Comparison of ENCODE assay signal across 8 cellular contexts in the genomic region with DNA sequence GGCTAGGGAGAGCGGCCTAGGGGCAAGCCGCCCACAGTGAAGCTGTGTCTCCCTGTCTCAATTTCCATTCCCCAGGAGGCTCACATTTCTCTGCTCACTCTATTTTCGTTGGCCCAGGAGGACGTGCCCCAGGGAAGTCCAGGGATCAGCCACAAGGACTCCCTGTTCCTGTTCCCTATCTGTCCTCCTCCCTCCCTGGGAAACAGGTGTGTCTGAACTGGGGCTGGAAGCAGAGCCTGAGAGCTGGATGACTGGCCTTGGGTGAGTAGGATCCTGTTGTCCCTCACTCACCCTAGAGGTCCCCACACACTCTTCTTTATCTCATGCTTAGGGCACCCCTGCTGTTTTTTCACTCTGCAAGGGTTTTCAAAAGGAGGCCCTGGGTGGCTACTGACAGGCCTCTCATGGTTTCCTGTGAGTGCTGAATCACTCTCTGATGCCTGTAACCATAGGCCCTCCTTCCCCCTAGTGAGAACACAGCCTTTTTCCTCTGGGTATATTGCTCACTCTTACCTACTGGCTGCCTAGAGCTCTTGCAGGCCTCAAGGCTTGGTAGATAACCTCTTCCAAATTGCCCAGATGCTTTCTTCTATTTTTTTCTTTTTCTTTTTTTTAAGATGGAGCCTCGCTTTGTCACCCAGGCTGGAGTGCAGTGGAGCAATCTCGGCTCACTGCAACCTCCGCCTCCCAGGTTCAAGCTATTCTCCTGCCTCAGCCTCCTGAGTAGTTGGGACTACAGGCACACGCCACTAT. TPM values are rescaled to one million over a fixed set of nuclear protein-coding genes. Genes with fewer than 3 reads are reported as not detected.
DNase-seq lines count a peak whose midpoint lies in the region; ATAC-seq and TF ChIP-seq lines count a peak whose summit lies in the region.

No MANE protein-coding gene starts in this region.

- peak in 2 of 3 donors; percentile 58 to 66 for DNase-seq in stimulated activated CD4-positive, alpha-beta T cell treated with anti-CD3 and anti-CD28 coated beads, Interleukin-12 subunit alpha, Interleukin-12 subunit beta, amount 100 ng/mL, for 48 hours (ENCODE audit: low read depth in 2 of 3, low spot score in 1 of 3)
- DNase-seq in stimulated activated CD4-positive, alpha-beta T cell treated with anti-CD3 and anti-CD28 coated beads, Interleukin-4, amount 100 ng/mL, for 1 hour, result no peak
- DNase-seq in activated T-cell treated with anti-CD3 and anti-CD28 coated beads for 48 hours (ENCODE audit: low read depth) (peak; percentile 44), hepatocyte (ENCODE audit: low spot score) (peak; percentile 34), upper lobe of left lung (no peak), T1000 (lab: John Stamatoyannopoulos, UW) (no peak), NCI-H345 (lab: John Stamatoyannopoulos, UW) (no peak), SK-N-DZ (ENCODE audit: low spot score) (no peak)

- H3K9me2 ChIP-seq in hepatocyte (replicated peaks; ENCODE audit: insufficient read depth), result no peaks in the 10 kb centered on the region

- H3K9me3 ChIP-seq in hepatocyte (ENCODE audit: low read depth) (no peaks in the 10 kb centered on the region), upper lobe of left lung (no peaks in the 10 kb centered on the region)

- 74% methylated on average over 8 of the region's 8 CpGs for WGBS in hepatocyte (ENCODE audit: low lambda C conversion rate, missing lambda C conversion rate)
- WGBS in upper lobe of left lung, 2 donors, result 75 to 80% methylated on average over 8 of the region's 8 CpGs

- H3K36me3 ChIP-seq in hepatocyte (replicated peaks; ENCODE audit: insufficient read depth, low read depth) (no peaks in the 10 kb centered on the region), upper lobe of left lung (no peaks in the 10 kb centered on the region)

- no peak overlapping the region for H3K4me2 ChIP-seq in hepatocyte

- peaks cover 20% of the 10 kb centered on the region for H3K79me2 ChIP-seq in hepatocyte

- no peak overlapping the region for H3K4me3 ChIP-seq in hepatocyte
- no peak overlapping the region for H3K4me3 ChIP-seq in upper lobe of left lung

- peak overlapping the region; percentile 46 for H3K27ac ChIP-seq in hepatocyte
- H3K27ac ChIP-seq in upper lobe of left lung, result peak overlapping the region in 3 of 4 donors; percentile 30 to 32 (median 30)

- H3K4me1 ChIP-seq in hepatocyte (ENCODE audit: insufficient read depth), result peaks cover 20% of the 10 kb centered on the region
- peaks cover 16 to 30% (median 24%) of the 10 kb centered on the region in 4 donors for H3K4me1 ChIP-seq in upper lobe of left lung

- no peak for TF ChIP-seq POLR2A in upper lobe of left lung (IDR thresholded peaks at IDR 0.05)

- no peak for ATAC-seq in upper lobe of left lung (ENCODE audit: low FRiP score in 2 of 2)

- TF ChIP-seq CTCF in hepatocyte (IDR thresholded peaks at IDR 0.05; ENCODE audit: poor library complexity) (no peak), upper lobe of left lung (IDR thresholded peaks at IDR 0.05) (no peak)

- no peak for TF ChIP-seq EP300 in upper lobe of left lung (IDR thresholded peaks at IDR 0.05)

- no peaks in the 10 kb centered on the region for H4K20me1 ChIP-seq in hepatocyte (ENCODE audit: insufficient read depth, poor library complexity, severe bottlenecking)

- H2AFZ ChIP-seq in hepatocyte, result no peak overlapping the region

- H3K27me3 ChIP-seq in hepatocyte, result no peaks in the 10 kb centered on the region
- no peaks in the 10 kb centered on the region for H3K27me3 ChIP-seq in upper lobe of left lung

RNA-seq across cellular contexts. Expression of gene UTP11, which starts 3.3 kb away (rescaled TPM):
- total RNA-seq in hepatocyte (29.9 and 39.2 TPM in 2 replicates), upper lobe of left lung (10 to 100 TPM in 5 of 6 donors, 1 to 10 TPM in 1; 8.4 to 53.4 (median 25.4) TPM)
- polyA plus RNA-seq in hepatocyte, result 31.1 and 36.2 TPM in 2 replicates
- polyA plus RNA-seq in SK-N-DZ (2014; cell fraction: cytosol; rRNA removed), result 95.0 and 95.5 TPM in 2 replicates
- 36.9 and 51.2 TPM in 2 replicates for polyA plus RNA-seq in SK-N-DZ (2014; cell fraction: nucleus; rRNA removed)

RNA-seq across cellular contexts. Expression of gene FHL3, which starts 4.0 kb away (rescaled TPM):
- total RNA-seq in hepatocyte (8.4 and 27.2 TPM in 2 replicates), upper lobe of left lung (10 to 100 TPM in 5 of 6 donors, 1 to 10 TPM in 1; 9.5 to 25.8 (median 18.6) TPM)
- polyA plus RNA-seq in hepatocyte, result 27.2 and 28.6 TPM in 2 replicates
- polyA plus RNA-seq in SK-N-DZ (2014; cell fraction: cytosol; rRNA removed), result 8.5 and 9.1 TPM in 2 replicates
- 8.7 and 10.1 TPM in 2 replicates for polyA plus RNA-seq in SK-N-DZ (2014; cell fraction: nucleus; rRNA removed)

RNA-seq across cellular contexts. Expression of gene SF3A3, which starts 19.4 kb away (rescaled TPM):
- total RNA-seq in hepatocyte (48.8 and 51.3 TPM in 2 replicates), upper lobe of left lung (10 to 100 TPM; 36.5 to 80.7 (median 42.8) TPM)
- 40.9 and 52.8 TPM in 2 replicates for polyA plus RNA-seq in hepatocyte
- polyA plus RNA-seq in SK-N-DZ (2014; cell fraction: cytosol; rRNA removed), result 104 and 138 TPM in 2 replicates
- 89.0 and 153 TPM in 2 replicates for polyA plus RNA-seq in SK-N-DZ (2014; cell fraction: nucleus; rRNA removed)

RNA-seq across cellular contexts. Expression of gene POU3F1, which starts 37.3 kb away (rescaled TPM):
- total RNA-seq in hepatocyte (1.0 TPM in 1 of 2 replicates, not detected in the other), upper lobe of left lung (1 to 10 TPM in 1 of 6 donors, under 1 TPM in 1, not detected in 4; 0.40 to 1.0 TPM)
- polyA plus RNA-seq in hepatocyte, result 0.73 and 0.83 TPM in 2 replicates
- polyA plus RNA-seq in SK-N-DZ (2014; cell fraction: cytosol; rRNA removed), result 0.96 and 1.3 TPM in 2 replicates
- 0.52 and 0.62 TPM in 2 replicates for polyA plus RNA-seq in SK-N-DZ (2014; cell fraction: nucleus; rRNA removed)

Comparison
In these comparisons a context has a peak if more than half of its experiments do, and no peak if none do; other contexts are left out.
1. DNase-seq: peak in stimulated activated CD4-positive, alpha-beta T cell treated with anti-CD3 and anti-CD28 coated beads, Interleukin-12 subunit alpha, Interleukin-12 subunit beta, amount 100 ng/mL, for 48 hours (2 of 3), activated T-cell treated with anti-CD3 and anti-CD28 coated beads for 48 hours (single experiment) and hepatocyte (single experiment); none in stimulated activated CD4-positive, alpha-beta T cell treated with anti-CD3 and anti-CD28 coated beads, Interleukin-4, amount 100 ng/mL, for 1 hour (single experiment), upper lobe of left lung (0 of 2), T1000 (single experiment), NCI-H345 (single experiment) and SK-N-DZ (single experiment).